1 cellular context compared by ENCODE assay signal in the genomic region with DNA sequence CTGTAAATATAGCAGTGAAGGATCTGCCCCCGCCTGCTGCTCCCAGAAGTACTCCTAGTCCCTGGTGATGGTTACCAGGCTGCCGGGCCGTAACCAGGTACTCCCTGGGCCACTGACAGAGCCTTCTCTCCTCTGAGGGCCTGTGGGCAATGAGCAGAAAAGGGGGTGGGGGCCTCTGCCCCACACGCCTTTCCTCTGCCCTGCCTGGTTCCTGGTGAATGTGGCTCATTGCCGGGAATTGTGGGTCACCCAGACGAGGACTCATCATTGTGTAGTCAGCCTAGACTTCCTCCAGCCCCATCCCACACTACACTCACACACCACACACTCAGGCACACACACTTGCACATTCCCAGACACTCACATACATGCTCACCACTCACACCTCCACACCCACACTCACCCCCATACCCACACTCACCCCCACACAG.
A peak's percentile ranks its signal among the peaks of the same experiment; 100 is the strongest.
TF ChIP-seq lines count a peak whose summit lies in the region.

No MANE protein-coding gene starts in this region.

TF ChIP-seq in endothelial cell of umbilical vein, 7 proteins besides CTCF, POLR2A, EP300 and RAD21:
- TF ChIP-seq JUN (IDR thresholded peaks at IDR 0.05; ENCODE audit: borderline replicate concordance, insufficient read depth, insufficient read length, low read depth): no peak
- no peak for TF ChIP-seq EZH2 (IDR thresholded peaks at IDR 0.05; ENCODE audit: borderline replicate concordance, low read depth, low read length, severe bottlenecking)
- TF ChIP-seq FOS (IDR thresholded peaks at IDR 0.05; ENCODE audit: borderline replicate concordance, insufficient read depth, low read length): peak; percentile 39
- TF ChIP-seq POLR2AphosphoS5 (IDR thresholded peaks at IDR 0.05; ENCODE audit: insufficient read depth, low read depth, low read length): no peak
- no peak for TF ChIP-seq GATA2 (IDR thresholded peaks at IDR 0.05; ENCODE audit: insufficient read depth, insufficient read length, low read depth, low read length)
- TF ChIP-seq, protein P1, sequence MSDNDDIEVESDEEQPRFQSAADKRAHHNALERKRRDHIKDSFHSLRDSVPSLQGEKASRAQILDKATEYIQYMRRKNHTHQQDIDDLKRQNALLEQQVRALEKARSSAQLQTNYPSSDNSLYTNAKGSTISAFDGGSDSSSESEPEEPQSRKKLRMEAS (IDR thresholded peaks at IDR 0.05; ENCODE audit: insufficient read depth, insufficient read length): no peak
